In the genomic region with DNA sequence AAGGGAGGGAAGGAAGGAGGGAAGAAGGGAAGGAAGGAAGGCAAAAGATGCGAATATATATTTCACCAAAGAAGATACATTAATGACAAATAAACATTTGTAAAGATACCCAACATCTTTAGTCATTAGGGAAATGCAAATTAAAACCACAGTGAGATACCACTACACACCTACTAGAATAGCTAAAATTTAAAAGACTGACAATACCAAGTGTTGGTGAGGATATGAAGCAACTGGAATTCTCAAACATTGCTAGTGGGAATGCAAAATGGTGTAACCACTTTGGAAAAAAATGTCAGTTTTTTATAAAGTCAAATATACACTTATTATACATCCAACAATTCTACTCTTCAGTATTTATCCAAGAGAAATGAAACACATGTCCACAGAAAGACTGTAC, we compare ENCODE assay signal across 34 cellular contexts.
"Had no signal": no experiment of that assay in that cellular context is flagged by ENCODE, and none has a peak within 500 bp of the region (broad histone marks: within the 10 kb centered on the region; RNA-seq: fewer than 3 reads in every experiment).

No MANE protein-coding gene starts in this region.

- DNase-seq: Karpas-422, Kasumi-1, MG63, MM.1S, MV-4-11, NCI-H1048, NCI-H1092, NCI-H1092 treated with DMSO at 0.1 percent for 48 hours, NCI-H1105, NCI-H1105 treated with DMSO at 0.1 percent for 48 hours, NCI-H1417, NCI-H1417 treated with DMSO at 0.1 percent for 48 hours, NCI-H1436, NCI-H1436 treated with DMSO at 0.1 percent for 48 hours, NCI-H146, NCI-H1694, NCI-H1694 treated with DMSO at 0.1 percent for 48 hours, NCI-H187, NCI-H187 treated with DMSO at 0.1 percent for 48 hours, NCI-H1930, NCI-H2029, NCI-H2029 treated with DMSO at 0.1 percent for 48 hours, NCI-H2081, NCI-H2081 treated with DMSO at 0.1 percent for 48 hours, NCI-H2107, NCI-H2171, NCI-H2171 treated with DMSO at 0.1 percent for 48 hours, NCI-H2227 treated with DMSO at 0.1 percent for 48 hours, NCI-H226, NCI-H345, NCI-H446, NCI-H446 treated with DMSO at 0.1 percent for 48 hours, NCI-H510A, NCI-H510A treated with DMSO at 0.1 percent for 48 hours had no signal

- H3K4me3 ChIP-seq: MG63 had no signal

- H3K9me3 ChIP-seq: MG63 had no signal

- H3K36me3 ChIP-seq: MG63 had no signal
